In genomic region chr1:235990376-235990795, GRCh38 we compare ENCODE assay signal across 25 cellular contexts.
DNase-seq lines count a peak whose midpoint lies in the region; ATAC-seq and TF ChIP-seq lines count a peak whose summit lies in the region.
"Had no signal": no experiment of that assay in that cellular context is flagged by ENCODE, and none has a peak within 500 bp of the region (broad histone marks: within the 10 kb centered on the region; RNA-seq: fewer than 3 reads in every experiment).

No MANE protein-coding gene starts in this region.

- H3K4me1 Mint-ChIP-seq in MCF 10A (ENCODE audit: insufficient read depth, unreplicated experiment) = peaks cover 5% of the 10 kb centered on the region

- CTCF ChIA-PET in MCF 10A (lab: Yijun Ruan, JAX) = interaction anchor here (0.6 to 1.6 kb wide), 7 partner anchors 8 to 208 kb away, joined by 3 to 9 read pairs (median 3); no protein-coding TSS in a partner anchor
- CTCF ChIA-PET in mammary epithelial cell (lab: Charles Lee; ENCODE audit: low non-redundant PET) = no interaction called here

- no peak overlapping the region for H3K4me3 Mint-ChIP-seq in MCF 10A (ENCODE audit: unreplicated experiment)
- H3K4me3 Mint-ChIP-seq: activated CD8-positive, alpha-beta memory T cell treated with anti-CD3 and anti-CD28 coated beads, Interleukin-2, amount 10 ng/mL, durations not matched to agents 7 days and 5 days; CD8-positive, alpha-beta T cell; effector memory CD8-positive, alpha-beta T cell had no signal

- TF ChIP-seq CTCF in MCF 10A (IDR thresholded peaks at IDR 0.05; ENCODE audit: unreplicated experiment) = no peak
- no peak for TF ChIP-seq CTCF in mammary epithelial cell (conservative IDR thresholded peaks at IDR 0.05 in 1 of 2, IDR thresholded peaks at IDR 0.05 in 1 of 2; ENCODE audit: extremely low read depth in 1 of 2, insufficient read depth in 1 of 2, low read depth in 1 of 2, low read length in 2 of 2)
- TF ChIP-seq CTCF in cardiac muscle cell (IDR thresholded peaks at IDR 0.05; ENCODE audit: low read depth, low read length) = peak; percentile 49

- H3K4me1 ChIP-seq in mammary epithelial cell (ENCODE audit: insufficient read depth, low read length) (no peaks in the 10 kb centered on the region), cardiac muscle cell (ENCODE audit: low read depth) (no peaks in the 10 kb centered on the region)
- H3K4me1 ChIP-seq: adrenal gland had no signal

- no peaks in the 10 kb centered on the region for H3K79me2 ChIP-seq in mammary epithelial cell (ENCODE audit: insufficient read depth, low read length)

- H3K27ac ChIP-seq in mammary epithelial cell (ENCODE audit: insufficient read depth, low read depth, low read length) (no peak overlapping the region), cardiac muscle cell (no peak overlapping the region)
- H3K27ac ChIP-seq: HL-60, neutrophil, tibial artery had no signal

- H3K9me3 ChIP-seq in mammary epithelial cell (replicated peaks; ENCODE audit: insufficient read depth, low read length) = no peaks in the 10 kb centered on the region
- H3K9me3 ChIP-seq in cardiac muscle cell (ENCODE audit: low read depth) = no peaks in the 10 kb centered on the region
- H3K9me3 ChIP-seq: neutrophil had no signal

- peaks cover 6% of the 10 kb centered on the region for H3K36me3 Mint-ChIP-seq in MCF 10A (ENCODE audit: insufficient read depth, unreplicated experiment)
- H3K36me3 Mint-ChIP-seq: CD8-positive, alpha-beta T cell had no signal

- no peaks in the 10 kb centered on the region for H4K20me1 ChIP-seq in mammary epithelial cell (ENCODE audit: insufficient read depth, low read length)

- H3K27me3 ChIP-seq in mammary epithelial cell (ENCODE audit: insufficient read depth, low read length) (no peaks in the 10 kb centered on the region), cardiac muscle cell (no peaks in the 10 kb centered on the region)
- H3K27me3 ChIP-seq: adrenal gland, tibial artery had no signal

- DNase-seq in MCF 10A (ENCODE audit: unreplicated experiment) (peak; percentile 65), mammary epithelial cell (no peak), cardiac muscle cell (ENCODE audit: low read depth in 1 of 2, low spot score in 1 of 2) (peak in 1 of 2 donors; percentile 96), ureter (ENCODE audit: low spot score) (peak; percentile 42), UCSD-AML1 (lab: John Stamatoyannopoulos, UW; ENCODE audit: unreplicated experiment) (no peak), erythroblast (lab: John Stamatoyannopoulos, UW) (no peak)
- DNase-seq: 8988T; activated CD4-positive, CD25-positive, alpha-beta regulatory T cell treated with anti-CD3 and anti-CD28 coated beads, Interleukin-2, amount 50 U/mL, for 72 hours; activated CD8-positive, alpha-beta memory T cell treated with anti-CD3 and anti-CD28 coated beads, Interleukin-2, amount 10 ng/mL, durations not matched to agents 7 days and 5 days; activated effector memory CD4-positive, alpha-beta T cell treated with Interleukin-2 at 50 U/mL for 16 hours; adrenal gland; cerebellar nuclear complex; effector memory CD8-positive, alpha-beta T cell; left cardiac atrium; NCI-H1092; NCI-H2081 treated with DMSO at 0.1 percent for 48 hours; NCI-H524; retina; stimulated activated naive CD4-positive, alpha-beta T cell; tibial artery had no signal

- H3K4me3 ChIP-seq in mammary epithelial cell (replicated peaks in 1 of 3; ENCODE audit: insufficient read depth in 1 of 3, low read depth in 2 of 3, low read length in 3 of 3) (no peak overlapping the region), cardiac muscle cell (no peak overlapping the region)
- H3K4me3 ChIP-seq: adrenal gland, tibial artery had no signal

- H2AFZ ChIP-seq in mammary epithelial cell (ENCODE audit: low read depth, low read length) = no peak overlapping the region

- intact Hi-C loops in MCF 10A (cut with micrococcal nuclease) (no loop called here), mammary epithelial cell (cut with micrococcal nuclease) (no loop called here)

- dilution Hi-C loops in mammary epithelial cell (cut with HindIII; ENCODE audit: low sequenced_read_pairs) = loop anchor here (5.0 kb wide), 2 partner anchors 58 to 102 kb away; no protein-coding TSS in a partner anchor

- H3K36me3 ChIP-seq in mammary epithelial cell (ENCODE audit: insufficient read depth, low read length) (no peaks in the 10 kb centered on the region), cardiac muscle cell (no peaks in the 10 kb centered on the region)
- H3K36me3 ChIP-seq: neutrophil had no signal

- ATAC-seq in SK-N-SH treated with all-trans-retinoic acid at 6 μM for 48 hours (peak; percentile 31; the same call in 1 of the 3 replicates), GM18519 (IDR thresholded peaks at IDR 0.05; ENCODE audit: low FRiP score, unreplicated experiment) (no peak)
- ATAC-seq: activated CD8-positive, alpha-beta memory T cell treated with anti-CD3 and anti-CD28 coated beads, Interleukin-2, amount 10 ng/mL, durations not matched to agents 7 days and 5 days; CD8-positive, alpha-beta T cell; effector memory CD8-positive, alpha-beta T cell had no signal

- WGBS in mammary epithelial cell (ENCODE audit: low coverage, missing lambda C conversion rate) = 45% methylated on average over 3 of the region's 3 CpGs

- POLR2A ChIA-PET in MCF 10A (lab: Yijun Ruan, JAX) = interaction anchor here (0.6 to 1.0 kb wide), 2 partner anchors 27 to 107 kb away, joined by 3 read pairs; no protein-coding TSS in a partner anchor

- no peak for TF ChIP-seq POLR2A in erythroblast (IDR thresholded peaks at IDR 0.05; ENCODE audit: low read length)

- BruUV-seq in MCF 10A (replicated peaks; lab: Mats Ljungman, UMichigan) (no TSS peak), mammary epithelial cell (replicated peaks; lab: Mats Ljungman, UMichigan) (no TSS peak)

- H3K27me3 Mint-ChIP-seq in MCF 10A (ENCODE audit: insufficient read depth, unreplicated experiment) = no peaks in the 10 kb centered on the region

- H3K9ac ChIP-seq in mammary epithelial cell (ENCODE audit: insufficient read depth, low read length) = no peak overlapping the region

- no peak overlapping the region for H3K4me2 ChIP-seq in mammary epithelial cell (ENCODE audit: insufficient read depth, low read depth, low read length)

- in situ Hi-C loops in mammary epithelial cell (cut with MboI; ENCODE audit: low sequenced_read_pairs in 2 of 2) = no loop called here

- no peak overlapping the region for H3K27ac Mint-ChIP-seq in MCF 10A (ENCODE audit: low read depth, unreplicated experiment)
- H3K27ac Mint-ChIP-seq: activated CD8-positive, alpha-beta memory T cell treated with anti-CD3 and anti-CD28 coated beads, Interleukin-2, amount 10 ng/mL, durations not matched to agents 7 days and 5 days; CD8-positive, alpha-beta T cell; effector memory CD8-positive, alpha-beta T cell had no signal

- no peaks in the 10 kb centered on the region for H3K9me3 Mint-ChIP-seq in MCF 10A (ENCODE audit: unreplicated experiment)

TF ChIP-seq in SK-N-SH treated with all-trans-retinoic acid at 6 μM for 48 hours, 23 proteins besides CTCF, POLR2A, EP300 and RAD21:
- no peak for TF ChIP-seq ZFP3 (CRISPR knock-in tag; IDR thresholded peaks at IDR 0.05)
- TF ChIP-seq ZNF8 (CRISPR knock-in tag; IDR thresholded peaks at IDR 0.05) = no peak
- no peak for TF ChIP-seq TOX (CRISPR knock-in tag; IDR thresholded peaks at IDR 0.05; ENCODE audit: borderline replicate concordance)
- TF ChIP-seq PATZ1 (CRISPR knock-in tag; IDR thresholded peaks at IDR 0.05; ENCODE audit: borderline replicate concordance) = no peak

Comparison
In these comparisons a context has a peak if more than half of its experiments do, and no peak if none do; other contexts are left out.
1. DNase-seq: peak in MCF 10A (single experiment) and ureter (single experiment); none in mammary epithelial cell (single experiment), UCSD-AML1 (single experiment) and erythroblast (0 of 2).